In the genomic region with DNA sequence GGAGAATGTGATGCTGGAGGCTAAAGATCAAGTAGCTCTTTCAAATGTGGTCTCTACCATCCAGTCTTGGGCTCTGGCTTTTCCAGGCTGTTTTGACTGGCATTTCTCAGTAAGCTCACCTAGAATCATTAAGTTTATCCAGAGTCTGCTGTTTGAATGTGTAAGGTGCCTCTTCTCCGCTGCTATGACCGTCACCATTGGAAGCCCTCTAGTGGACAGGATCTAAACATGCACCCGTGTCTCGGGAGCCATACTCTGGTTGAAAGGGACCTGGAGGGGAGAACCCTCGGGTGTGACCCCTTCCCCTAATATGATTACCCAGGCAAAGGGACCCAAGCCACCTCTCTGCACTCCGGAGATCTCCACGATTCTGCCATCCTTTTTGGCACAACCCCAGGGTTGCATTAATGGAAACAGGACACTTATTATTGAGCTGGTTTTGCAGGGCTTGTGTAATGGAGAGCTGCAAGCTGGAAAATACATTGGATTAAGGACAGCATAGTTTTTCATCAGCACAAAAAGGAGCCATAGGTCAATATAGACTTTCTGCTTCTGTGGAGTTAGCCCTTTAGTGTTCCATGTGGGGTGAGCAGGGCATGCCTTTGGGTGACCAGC, we compare ENCODE assay signal across 8 cellular contexts.
DNase-seq lines count a peak whose midpoint lies in the region; ATAC-seq and TF ChIP-seq lines count a peak whose summit lies in the region.

No MANE protein-coding gene starts in this region.

- no peak for ATAC-seq in GM18909 (IDR thresholded peaks at IDR 0.05; ENCODE audit: poor library complexity, unreplicated experiment)

- H3K4me3 ChIP-seq in choroid plexus epithelial cell (ENCODE audit: low read depth, low read length): no peak overlapping the region

- TF ChIP-seq CTCF in choroid plexus epithelial cell (conservative IDR thresholded peaks at IDR 0.05; ENCODE audit: low read depth, low read length): peak; percentile 73

- DNase-seq in AG08395 (ENCODE audit: low spot score) (peak; percentile 50), GM04504 (ENCODE audit: low read depth) (peak; percentile 0), NCI-H82 treated with DMSO at 0.1 percent for 48 hours (lab: John Stamatoyannopoulos, UW; ENCODE audit: unreplicated experiment) (peak; percentile 40), choroid plexus epithelial cell (ENCODE audit: low read depth) (peak; percentile 41), lung microvascular endothelial cell (ENCODE audit: low read depth in 2 of 2) (peak; percentile 12 to 36), EL (no peak), NCI-H2107 (lab: John Stamatoyannopoulos, UW) (no peak)

Comparison
In these comparisons a context has a peak if more than half of its experiments do, and no peak if none do; other contexts are left out.
1. DNase-seq: peak in AG08395 (single experiment), GM04504 (single experiment), NCI-H82 treated with DMSO at 0.1 percent for 48 hours (single experiment), choroid plexus epithelial cell (single experiment) and lung microvascular endothelial cell (2 of 2); none in EL (single experiment) and NCI-H2107 (single experiment).